Comparison of ENCODE assay signal across 24 cellular contexts in the genomic region with DNA sequence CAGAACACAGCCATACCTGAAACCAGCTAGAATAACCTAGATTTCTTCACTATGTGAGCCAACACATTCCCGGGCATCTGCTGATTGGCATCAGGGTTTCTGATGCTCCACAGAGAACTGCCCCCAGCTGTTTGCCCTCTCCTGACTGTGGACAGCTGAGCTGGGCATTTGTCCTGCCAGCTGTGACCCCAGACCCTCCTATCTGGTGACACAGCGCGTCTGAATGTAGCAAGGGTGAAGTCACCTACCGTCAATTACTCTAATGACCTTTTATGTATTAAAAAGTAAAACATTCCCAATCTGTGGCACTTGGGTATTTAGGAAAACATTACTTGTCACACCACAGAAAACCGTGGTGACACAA. TPM values are rescaled to one million over a fixed set of nuclear protein-coding genes. Genes with fewer than 3 reads are reported as not detected.
DNase-seq lines count a peak whose midpoint lies in the region; ATAC-seq, FAIRE-seq and TF ChIP-seq lines count a peak whose summit lies in the region.
"Had no signal": no experiment of that assay in that cellular context is flagged by ENCODE, and none has a peak within 500 bp of the region (broad histone marks: within the 10 kb centered on the region; RNA-seq: fewer than 3 reads in every experiment).

No MANE protein-coding gene starts in this region.

- no peak overlapping the region for H3K14ac ChIP-seq in H1 (ENCODE audit: insufficient read length)

- no peak overlapping the region for H3K4me3 ChIP-seq in H1 (ENCODE audit: extremely low read depth in 1 of 4, insufficient read depth in 2 of 4, low read depth in 3 of 4, low read length in 4 of 4)
- H3K4me3 ChIP-seq: MG63 had no signal

- no peak for TF ChIP-seq CTCF in activated CD8-positive, alpha-beta T cell treated with anti-CD3 and anti-CD28 coated beads for 36 hours (IDR thresholded peaks at IDR 0.05)
- no peak for TF ChIP-seq CTCF in H1 (IDR thresholded peaks at IDR 0.05; ENCODE audit: control extremely low read depth in 1 of 3, insufficient read depth in 1 of 3, low read depth in 1 of 3, low read length in 3 of 3)
- no peak for TF ChIP-seq CTCF in type B pancreatic cell (conservative IDR thresholded peaks at IDR 0.05)

- no peak for FAIRE-seq in H1 (lab: Jason Lieb, UNC)
- FAIRE-seq: GM18507, H54 had no signal

- no peak for DNase-seq in activated CD8-positive, alpha-beta T cell treated with anti-CD3 and anti-CD28 coated beads for 36 hours
- DNase-seq in activated CD8-positive, alpha-beta T cell treated with anti-CD3 and anti-CD28 coated beads, Interleukin-2, amount 10 ng/mL, durations not matched to agents 7 days and 5 days, result no peak
- DNase-seq in H1 (ENCODE audit: low read depth in 1 of 2, low spot score in 2 of 2) (no peak), myocyte (ENCODE audit: low read depth) (peak; percentile 13), type B pancreatic cell (ENCODE audit: extremely low spot score, unreplicated experiment) (peak; percentile 20), DMS79 (lab: John Stamatoyannopoulos, UW) (no peak)
- DNase-seq: CD4-positive, CD25-positive, alpha-beta regulatory T cell; COR-L47; DMS 273 treated with DMSO at 0.1 percent for 48 hours; HFFc6; Kasumi-1; MG63; NCI-H1048; NCI-H1436; NCI-H1930; NCI-H226; NCI-H524; RPMI8226 had no signal

- H3K36me3 Mint-ChIP-seq in activated CD8-positive, alpha-beta T cell treated with anti-CD3 and anti-CD28 coated beads for 36 hours (ENCODE audit: low read depth), result no peaks in the 10 kb centered on the region
- H3K36me3 Mint-ChIP-seq in activated CD8-positive, alpha-beta T cell treated with anti-CD3 and anti-CD28 coated beads, Interleukin-2, amount 10 ng/mL, durations not matched to agents 7 days and 5 days (ENCODE audit: low read depth), result no peaks in the 10 kb centered on the region
- H3K36me3 Mint-ChIP-seq in type B pancreatic cell, result no peaks in the 10 kb centered on the region
- H3K36me3 Mint-ChIP-seq: CD4-positive, CD25-positive, alpha-beta regulatory T cell; IgD-negative memory B cell had no signal

- no peak for TF ChIP-seq RAD21 in H1 (IDR thresholded peaks at IDR 0.05 in 1 of 2, conservative IDR thresholded peaks at IDR 0.05 in 1 of 2; ENCODE audit: low read depth in 2 of 2, low read length in 2 of 2)

- H3K4me1 Mint-ChIP-seq in activated CD8-positive, alpha-beta T cell treated with anti-CD3 and anti-CD28 coated beads for 36 hours (ENCODE audit: low read depth), result peaks cover 14% of the 10 kb centered on the region
- H3K4me1 Mint-ChIP-seq in activated CD8-positive, alpha-beta T cell treated with anti-CD3 and anti-CD28 coated beads, Interleukin-2, amount 10 ng/mL, durations not matched to agents 7 days and 5 days (ENCODE audit: low read depth), result peaks cover 3% of the 10 kb centered on the region
- H3K4me1 Mint-ChIP-seq in type B pancreatic cell (ENCODE audit: unreplicated experiment), result no peaks in the 10 kb centered on the region
- H3K4me1 Mint-ChIP-seq: B cell had no signal

- H3K27ac ChIP-seq in H1 (ENCODE audit: low read depth, low read length), result no peak overlapping the region

- peak overlapping the region; percentile 59 for H3K27ac Mint-ChIP-seq in activated CD8-positive, alpha-beta T cell treated with anti-CD3 and anti-CD28 coated beads for 36 hours
- no peak overlapping the region for H3K27ac Mint-ChIP-seq in activated CD8-positive, alpha-beta T cell treated with anti-CD3 and anti-CD28 coated beads, Interleukin-2, amount 10 ng/mL, durations not matched to agents 7 days and 5 days
- H3K27ac Mint-ChIP-seq in type B pancreatic cell, result no peak overlapping the region
- H3K27ac Mint-ChIP-seq: B cell, HFFc6, IgD-negative memory B cell had no signal

- peak overlapping the region; percentile 90; the same call in 1 of the 2 replicates for H2BK12ac ChIP-seq in H1 (ENCODE audit: low read depth, low read length)

- H2BK15ac ChIP-seq in H1 (ENCODE audit: low read length), result no peak overlapping the region

- intact Hi-C loops in activated CD8-positive, alpha-beta T cell treated with anti-CD3 and anti-CD28 coated beads for 36 hours (cut with micrococcal nuclease), result no loop called here

- H4K20me1 ChIP-seq in H1 (replicated peaks in 1 of 2; ENCODE audit: control insufficient read depth in 1 of 2, insufficient read depth in 2 of 2, low read length in 2 of 2), result no peaks in the 10 kb centered on the region

- H4K91ac ChIP-seq in H1 (replicated peaks; ENCODE audit: insufficient read length, low read length), result no peak overlapping the region

- no peak overlapping the region for H3K4me3 Mint-ChIP-seq in activated CD8-positive, alpha-beta T cell treated with anti-CD3 and anti-CD28 coated beads for 36 hours
- no peak overlapping the region for H3K4me3 Mint-ChIP-seq in activated CD8-positive, alpha-beta T cell treated with anti-CD3 and anti-CD28 coated beads, Interleukin-2, amount 10 ng/mL, durations not matched to agents 7 days and 5 days
- H3K4me3 Mint-ChIP-seq in type B pancreatic cell, result no peak overlapping the region
- H3K4me3 Mint-ChIP-seq: B cell, HFFc6 had no signal

- peaks cover 8% of the 10 kb centered on the region for H3K23me2 ChIP-seq in H1 (ENCODE audit: low read depth, low read length)

- no peak overlapping the region for H4K8ac ChIP-seq in H1 (ENCODE audit: extremely low read depth, insufficient read depth, low read length)

- no peak overlapping the region for H3K23ac ChIP-seq in H1 (ENCODE audit: insufficient read length)

- H3K79me2 ChIP-seq in H1 (ENCODE audit: control insufficient read depth in 1 of 2, insufficient read depth in 2 of 2, low read length in 2 of 2), result no peaks in the 10 kb centered on the region

- POLR2A ChIA-PET in activated CD8-positive, alpha-beta T cell treated with anti-CD3 and anti-CD28 coated beads for 36 hours (lab: Charles Lee), result no interaction called here
- POLR2A ChIA-PET in activated CD8-positive, alpha-beta T cell treated with anti-CD3 and anti-CD28 coated beads, Interleukin-2, amount 10 ng/mL, durations not matched to agents 7 days and 5 days (lab: Charles Lee), result no interaction called here
- POLR2A ChIA-PET in H1 (lab: Charles Lee; ENCODE audit: partially characterized antibody), result no interaction called here

- H3K9ac ChIP-seq in H1 (replicated peaks in 1 of 4; ENCODE audit: extremely low read depth in 1 of 4, low read depth in 3 of 4, low read length in 3 of 4), result no peak overlapping the region

- H3K79me1 ChIP-seq in H1 (ENCODE audit: low read depth, low read length), result no peaks in the 10 kb centered on the region; the same call in 1 of the 2 replicates

- peaks cover 0 to 12% (median 7%) of the 10 kb centered on the region in 4 experiments; a peak in 5 of 7 replicates for H3K4me1 ChIP-seq in H1 (replicated peaks in 1 of 4; ENCODE audit: control insufficient read depth in 3 of 4, insufficient read depth in 4 of 4, low read length in 3 of 4)

- no peak overlapping the region for H2AK5ac ChIP-seq in H1 (ENCODE audit: low read depth, low read length)

- H3K27me3 Mint-ChIP-seq in activated CD8-positive, alpha-beta T cell treated with anti-CD3 and anti-CD28 coated beads for 36 hours, result no peaks in the 10 kb centered on the region
- H3K27me3 Mint-ChIP-seq in activated CD8-positive, alpha-beta T cell treated with anti-CD3 and anti-CD28 coated beads, Interleukin-2, amount 10 ng/mL, durations not matched to agents 7 days and 5 days (ENCODE audit: low read depth), result no peaks in the 10 kb centered on the region
- H3K27me3 Mint-ChIP-seq in type B pancreatic cell, result peaks cover 14% of the 10 kb centered on the region
- H3K27me3 Mint-ChIP-seq: CD4-positive, CD25-positive, alpha-beta regulatory T cell had no signal

- H2BK120ac ChIP-seq in H1 (replicated peaks; ENCODE audit: low read depth, low read length), result no peak overlapping the region

- H3K4ac ChIP-seq in H1 (replicated peaks; ENCODE audit: insufficient read length, low read depth, low read length), result no peak overlapping the region

- no peak overlapping the region for H2BK20ac ChIP-seq in H1 (ENCODE audit: low read length)

- no peak overlapping the region for H2AFZ ChIP-seq in H1 (ENCODE audit: low read length)

- TF ChIP-seq EP300 in H1 (IDR thresholded peaks at IDR 0.05; ENCODE audit: borderline replicate concordance in 1 of 2, low read depth in 2 of 2, low read length in 2 of 2), result no peak

- H3K18ac ChIP-seq in H1 (ENCODE audit: extremely low read depth, low read length), result no peak overlapping the region; the same call in 1 of the 2 replicates

- H3K4me2 ChIP-seq in H1 (ENCODE audit: insufficient read depth in 1 of 2, low read depth in 2 of 2, low read length in 2 of 2), result no peak overlapping the region

- CTCF ChIA-PET in activated CD8-positive, alpha-beta T cell treated with anti-CD3 and anti-CD28 coated beads for 36 hours (lab: Charles Lee), result no interaction called here
- CTCF ChIA-PET in activated CD8-positive, alpha-beta T cell treated with anti-CD3 and anti-CD28 coated beads, Interleukin-2, amount 10 ng/mL, durations not matched to agents 7 days and 5 days (lab: Charles Lee), result no interaction called here
- CTCF ChIA-PET in H1 (lab: Charles Lee; ENCODE audit: partially characterized antibody), result interaction anchor here (1.1 kb wide), 1 partner anchor 71 kb away, joined by 3 read pairs; no protein-coding TSS in a partner anchor

- no peaks in the 10 kb centered on the region for H3K27me3 ChIP-seq in H1 (replicated peaks in 1 of 4; ENCODE audit: control insufficient read depth in 3 of 4, extremely low read depth in 1 of 4, insufficient read depth in 3 of 4, low read length in 3 of 4)

- H3K56ac ChIP-seq in H1 (replicated peaks; ENCODE audit: insufficient read length, low read depth, low read length), result no peak overlapping the region

- no peaks in the 10 kb centered on the region for H3K36me3 ChIP-seq in H1 (ENCODE audit: control insufficient read depth in 2 of 4, insufficient read depth in 4 of 4, low read length in 3 of 4)
- H3K36me3 ChIP-seq: MG63 had no signal

- TF ChIP-seq POLR2A in H1 (IDR thresholded peaks at IDR 0.05; ENCODE audit: control extremely low read depth in 1 of 2, low read depth in 2 of 2, low read length in 2 of 2), result no peak

- H4K5ac ChIP-seq in H1 (ENCODE audit: insufficient read length, low read depth, low read length), result no peak overlapping the region

- no peak for ATAC-seq in activated CD8-positive, alpha-beta T cell treated with anti-CD3 and anti-CD28 coated beads for 36 hours
- ATAC-seq in activated CD8-positive, alpha-beta T cell treated with anti-CD3 and anti-CD28 coated beads, Interleukin-2, amount 10 ng/mL, durations not matched to agents 7 days and 5 days, result no peak
- no peak for ATAC-seq in HG03442 (IDR thresholded peaks at IDR 0.05; ENCODE audit: unreplicated experiment)
- ATAC-seq in GM21737 (IDR thresholded peaks at IDR 0.05; ENCODE audit: unreplicated experiment), result no peak

- 93% methylated on average over 5 of the region's 5 CpGs; no CpG with 5 or more reads in 1 of the 2 experiments for WGBS in H1 (ENCODE audit: extremely low coverage in 1 of 2, insufficient coverage in 1 of 2, insufficient read length in 1 of 2, insufficient replicate concordance in 2 of 2, low coverage in 1 of 2, low lambda C conversion rate in 2 of 2, missing lambda C conversion rate in 1 of 2), 2 experiments

- no peaks in the 10 kb centered on the region for H3K9me3 Mint-ChIP-seq in activated CD8-positive, alpha-beta T cell treated with anti-CD3 and anti-CD28 coated beads for 36 hours
- no peaks in the 10 kb centered on the region for H3K9me3 Mint-ChIP-seq in activated CD8-positive, alpha-beta T cell treated with anti-CD3 and anti-CD28 coated beads, Interleukin-2, amount 10 ng/mL, durations not matched to agents 7 days and 5 days (ENCODE audit: insufficient read depth)
- H3K9me3 Mint-ChIP-seq in type B pancreatic cell, result no peaks in the 10 kb centered on the region

- no peaks in the 10 kb centered on the region for H3K9me3 ChIP-seq in H1 (ENCODE audit: insufficient read depth in 2 of 2, low read depth in 1 of 2, low read length in 1 of 2)
- H3K9me3 ChIP-seq: MG63 had no signal

- no peak overlapping the region for H2BK5ac ChIP-seq in H1 (ENCODE audit: low read depth, low read length)

RNA-seq across cellular contexts. Expression of a gene that starts 29.7 kb away (rescaled TPM):
- 10 to 100 TPM; 47.6 to 49.3 TPM for total RNA-seq in activated CD8-positive, alpha-beta T cell treated with anti-CD3 and anti-CD28 coated beads for 36 hours
- total RNA-seq in activated CD8-positive, alpha-beta T cell treated with anti-CD3 and anti-CD28 coated beads, Interleukin-2, amount 10 ng/mL, durations not matched to agents 7 days and 5 days, result 10 to 100 TPM; 50.4 to 53.6 TPM
- total RNA-seq in H1 (2021; fragmentation: NEBNext Ultra II Directional; extraction: Animal tissue kit (Norgen Biotek cat#: 25700)), result 48.3 and 49.5 TPM in 2 replicates
- 36.5 and 64.4 TPM in 2 replicates for polyA plus RNA-seq in H1 (2011; rRNA removed)
- polyA plus RNA-seq in H1 (2011; cell fraction: cytosol; rRNA removed), result 25.1 TPM
- 154 TPM for polyA plus RNA-seq in H1 (2011; cell fraction: nucleus; rRNA removed)
- 35.4 to 37.3 TPM (median 36.3 TPM) in 4 replicates for polyA plus RNA-seq in H1 (2012, experiment 1 of 2)
- polyA plus RNA-seq in H1 (2012, experiment 2 of 2), result 13.3 TPM
- polyA plus RNA-seq in H1 (2013, experiment 1 of 2), result 51.5 TPM
- 47.2 TPM for polyA plus RNA-seq in H1 (2013, experiment 2 of 2)
- 18.9 and 20.6 TPM in 2 replicates for polyA minus RNA-seq in H1 (2011; rRNA and poly(A)+ RNA removed)
- 20.5 TPM for polyA minus RNA-seq in H1 (2011; cell fraction: cytosol; rRNA and poly(A)+ RNA removed)
- 37.8 TPM for polyA minus RNA-seq in H1 (2011; cell fraction: nucleus; rRNA and poly(A)+ RNA removed)
- total RNA-seq in myocyte (24.0 and 31.6 TPM in 2 replicates), type B pancreatic cell (ENCODE audit: low replicate concordance) (46.3 and 59.3 TPM in 2 replicates)
- polyA plus RNA-seq in myocyte (2012), result 20.5 TPM

Comparison
In these comparisons a context has a peak if more than half of its experiments do, and no peak if none do; other contexts are left out.
1. DNase-seq: peak in myocyte (single experiment) and type B pancreatic cell (single experiment); none in activated CD8-positive, alpha-beta T cell treated with anti-CD3 and anti-CD28 coated beads for 36 hours (single experiment), activated CD8-positive, alpha-beta T cell treated with anti-CD3 and anti-CD28 coated beads, Interleukin-2, amount 10 ng/mL, durations not matched to agents 7 days and 5 days (single experiment), H1 (0 of 2) and DMS79 (single experiment).